In the genomic region with DNA sequence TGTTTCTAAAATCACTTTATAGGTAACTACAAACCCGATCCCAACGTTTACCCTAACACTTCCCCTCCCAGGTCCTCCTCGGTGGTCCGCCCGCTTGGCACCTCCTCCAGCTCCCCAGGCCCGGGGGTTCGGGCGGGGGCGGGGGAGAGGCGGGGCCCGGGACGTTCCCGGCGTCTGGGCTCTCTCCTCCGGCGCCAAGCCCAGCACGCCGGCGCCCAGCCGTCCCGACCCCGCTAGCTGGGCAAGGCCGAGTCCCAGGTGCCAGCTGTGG, we compare ENCODE assay signal across 8 cellular contexts. TPM values are rescaled to one million over a fixed set of nuclear protein-coding genes. Genes with fewer than 3 reads are reported as not detected.
A peak's percentile ranks its signal among the peaks of the same experiment; 100 is the strongest.
DNase-seq lines count a peak whose midpoint lies in the region; ATAC-seq, FAIRE-seq and TF ChIP-seq lines count a peak whose summit lies in the region.

No MANE protein-coding gene starts in this region.

- H3K9ac ChIP-seq in GM23248 (peak overlapping the region; percentile 84), kidney (ENCODE audit: low read length in 2 of 2) (peak overlapping the region; percentile 59 to 84)

- H3K4me1 Mint-ChIP-seq in activated naive CD4-positive, alpha-beta T cell treated with anti-CD3 and anti-CD28 coated beads, Interleukin-2, amount 50 U/mL, for 24 hours: peaks cover 62% of the 10 kb centered on the region

- H3K36me3 Mint-ChIP-seq in activated naive CD4-positive, alpha-beta T cell treated with anti-CD3 and anti-CD28 coated beads, Interleukin-2, amount 50 U/mL, for 24 hours: peaks cover 22% of the 10 kb centered on the region

- H3K4me1 ChIP-seq in GM23248 (ENCODE audit: insufficient read depth) (peaks cover 36% of the 10 kb centered on the region), kidney (ENCODE audit: control insufficient read depth in 1 of 2, insufficient read depth in 1 of 2, low read depth in 1 of 2, low read length in 2 of 2) (peaks cover 3 to 17% of the 10 kb centered on the region in 2 donors), thyroid gland (peaks cover 23 to 29% of the 10 kb centered on the region in 2 donors)

- peaks cover 13% of the 10 kb centered on the region; the same call in 1 of the 2 replicates for H4K20me1 ChIP-seq in GM23248 (ENCODE audit: insufficient read depth)

- peaks cover 86% of the 10 kb centered on the region for H3K79me2 ChIP-seq in GM23248 (ENCODE audit: insufficient read depth)

- H3K4me3 ChIP-seq in GM23248 (peak overlapping the region; percentile 93), kidney (ENCODE audit: low read length in 2 of 2) (peak overlapping the region; percentile 96 to 97), thyroid gland (replicated peaks in 1 of 3) (peak overlapping the region; percentile 29 to 78 (median 77))

- no peak for TF ChIP-seq POLR2A in thyroid gland (IDR thresholded peaks at IDR 0.05)

- peak overlapping the region; percentile 97 for H3K27ac Mint-ChIP-seq in activated naive CD4-positive, alpha-beta T cell treated with anti-CD3 and anti-CD28 coated beads, Interleukin-2, amount 50 U/mL, for 24 hours

- H3K27ac ChIP-seq in C4-2B (peak overlapping the region; percentile 92), GM23248 (peak overlapping the region; percentile 84), kidney (ENCODE audit: low read depth in 2 of 2, low read length in 2 of 2) (peak overlapping the region; percentile 96), thyroid gland (peak overlapping the region; percentile 85 to 95 (median 92))

- H3K9me2 ChIP-seq in GM23248 (ENCODE audit: insufficient read depth): no peaks in the 10 kb centered on the region

- H3K9me3 Mint-ChIP-seq in activated naive CD4-positive, alpha-beta T cell treated with anti-CD3 and anti-CD28 coated beads, Interleukin-2, amount 50 U/mL, for 24 hours: no peaks in the 10 kb centered on the region

- peak overlapping the region; percentile 98 for H3K4me3 Mint-ChIP-seq in activated naive CD4-positive, alpha-beta T cell treated with anti-CD3 and anti-CD28 coated beads, Interleukin-2, amount 50 U/mL, for 24 hours

- H3K9me3 ChIP-seq in GM23248 (ENCODE audit: low read depth) (no peaks in the 10 kb centered on the region), kidney (ENCODE audit: control insufficient read depth in 1 of 2, low read length in 2 of 2) (no peaks in the 10 kb centered on the region), thyroid gland (no peaks in the 10 kb centered on the region)

- FAIRE-seq in kidney (lab: Jason Lieb, UNC): no peak

- peak overlapping the region; percentile 88 for H3K4me2 ChIP-seq in GM23248 (ENCODE audit: unreplicated experiment)

- H3F3A ChIP-seq in GM23248 (ENCODE audit: insufficient read depth): peaks cover 14% of the 10 kb centered on the region

- no peak for TF ChIP-seq CTCF in C4-2B (conservative IDR thresholded peaks at IDR 0.05)
- TF ChIP-seq CTCF in kidney (IDR thresholded peaks at IDR 0.05; ENCODE audit: borderline replicate concordance, extremely low read depth, insufficient read depth): no peak
- TF ChIP-seq CTCF in thyroid gland (IDR thresholded peaks at IDR 0.05): no peak

- DNase-seq in GM23248 (no peak), kidney (no peak), thyroid gland (no peak), pons (ENCODE audit: low spot score) (no peak)

- in situ Hi-C loops in GM23248 (cut with MboI): no loop called here

- intact Hi-C loops in kidney (cut with DNase I) (no loop called here), thyroid gland (cut with DNase I) (no loop called here)

- H3K27me3 Mint-ChIP-seq in activated naive CD4-positive, alpha-beta T cell treated with anti-CD3 and anti-CD28 coated beads, Interleukin-2, amount 50 U/mL, for 24 hours: no peaks in the 10 kb centered on the region

- peak overlapping the region; percentile 83 for H2AFZ ChIP-seq in GM23248

- ATAC-seq in HG02970 (IDR thresholded peaks at IDR 0.05; ENCODE audit: low FRiP score, unreplicated experiment) (no peak), GM19035 (IDR thresholded peaks at IDR 0.05; ENCODE audit: unreplicated experiment) (no peak)

- no peaks in the 10 kb centered on the region for H3K27me3 ChIP-seq in GM23248 (replicated peaks; ENCODE audit: insufficient read depth)
- no peaks in the 10 kb centered on the region for H3K27me3 ChIP-seq in thyroid gland

- WGBS in GM23248 (ENCODE audit: low coverage in 1 of 2, low lambda C conversion rate in 2 of 2, missing lambda C conversion rate in 2 of 2), 2 experiments: 0% methylated on average over 11 to 19 of the region's 23 CpGs
- WGBS in thyroid gland, 2 donors: 0% methylated on average over 7 to 21 of the region's 23 CpGs

- H3K36me3 ChIP-seq in GM23248 (ENCODE audit: low read depth) (peaks cover 29% of the 10 kb centered on the region), kidney (ENCODE audit: control insufficient read depth in 1 of 2, insufficient read depth in 2 of 2, low read length in 2 of 2) (peaks cover 5 to 13% of the 10 kb centered on the region in 2 donors), thyroid gland (peaks cover 10 to 13% of the 10 kb centered on the region in 2 donors)

RNA-seq across cellular contexts. Expression of gene CGGBP1, which starts 0.5 kb away (rescaled TPM):
- 51.1 and 54.9 TPM in 2 replicates for total RNA-seq in GM23248 (2014; rRNA removed; shearing (Covaris generic))
- 59.0 and 61.4 TPM in 2 replicates for polyA plus RNA-seq in GM23248 (2016; fragmentation: Nextera tagmentation; extraction: Ambion mirVana)
- total RNA-seq in kidney: 66.1 TPM
- 29.2 TPM for polyA plus RNA-seq in kidney (ENCODE audit: insufficient read depth, low read depth, low replicate concordance)
- total RNA-seq in thyroid gland: 100 to 1,000 TPM in 1 of 4 donors, 10 to 100 TPM in 3; 85.7 to 122 (median 90.9) TPM

RNA-seq across cellular contexts. Expression of gene ZNF654, which starts 0.8 kb away (rescaled TPM):
- total RNA-seq in GM23248 (2014; rRNA removed; shearing (Covaris generic)): 15.8 and 22.4 TPM in 2 replicates
- polyA plus RNA-seq in GM23248 (2016; fragmentation: Nextera tagmentation; extraction: Ambion mirVana): 11.6 and 14.3 TPM in 2 replicates
- total RNA-seq in kidney: 16.0 TPM
- polyA plus RNA-seq in kidney (ENCODE audit: insufficient read depth, low read depth, low replicate concordance): 3.0 TPM
- total RNA-seq in thyroid gland: 10 to 100 TPM; 14.0 to 28.8 (median 15.7) TPM
